9 cellular contexts compared by ENCODE assay signal in the genomic region with DNA sequence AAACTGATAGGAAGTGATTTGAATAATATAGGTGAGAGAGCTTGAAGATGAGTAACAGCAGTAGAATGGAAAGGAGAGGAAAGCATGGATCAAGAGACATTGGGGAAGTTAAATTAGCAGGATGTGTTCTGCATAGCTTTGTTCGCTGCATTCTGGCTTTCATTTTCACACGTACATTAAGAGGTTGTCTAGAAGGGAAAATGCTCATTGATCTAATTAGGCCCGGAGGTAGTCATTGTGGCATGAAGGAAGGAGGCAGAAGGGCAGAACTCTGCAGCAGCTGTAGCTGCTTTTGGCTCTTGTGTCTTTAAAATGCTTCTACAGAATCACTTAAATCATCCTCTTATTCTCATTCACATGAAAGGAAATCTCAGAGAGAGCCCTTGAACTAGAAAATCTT. TPM values are rescaled to one million over a fixed set of nuclear protein-coding genes. Genes with fewer than 3 reads are reported as not detected.
A peak's percentile ranks its signal among the peaks of the same experiment; 100 is the strongest.
DNase-seq lines count a peak whose midpoint lies in the region; ATAC-seq and TF ChIP-seq lines count a peak whose summit lies in the region.
"Had no signal": no experiment of that assay in that cellular context is flagged by ENCODE, and none has a peak within 500 bp of the region (broad histone marks: within the 10 kb centered on the region; RNA-seq: fewer than 3 reads in every experiment).

No MANE protein-coding gene starts in this region.

- DNase-seq in NCI-H82 (lab: John Stamatoyannopoulos, UW) (peak; percentile 35), left lung (no peak), ACHN (no peak), right atrium auricular region (ENCODE audit: low spot score) (no peak), NCI-H524 treated with DMSO at 0.1 percent for 48 hours (lab: John Stamatoyannopoulos, UW) (no peak)
- DNase-seq in activated T-helper 1 cell treated with anti-CD3 and anti-CD28 coated beads, Interleukin-12 subunit alpha, Interleukin-12 subunit beta, Interleukin-2, Interleukin-4 antibody, amounts not matched to agents 30 ng/mL and 10 ng/mL and 1 ng/mL, durations not matched to agents 14 hours and 24 hours and 36 hours (ENCODE audit: low spot score), result no peak

- in situ Hi-C loops in ACHN (cut with HindIII; ENCODE audit: low pct_ligation_motif_present, low pct_unique_long_range_greater_than_20kb, low sequenced_read_pairs), result no loop called here

- H3K9me3 ChIP-seq in left lung, result peaks cover 0 to 2% of the 10 kb centered on the region in 2 donors
- no peaks in the 10 kb centered on the region for H3K9me3 ChIP-seq in right atrium auricular region

- ATAC-seq in GM18861 (IDR thresholded peaks at IDR 0.05; ENCODE audit: unreplicated experiment), result peak; percentile 86
- ATAC-seq in GM21825 (IDR thresholded peaks at IDR 0.05; ENCODE audit: unreplicated experiment), result peak; percentile 73
- ATAC-seq in left lung, result peak; percentile 30

- no peaks in the 10 kb centered on the region for H3K9me3 Mint-ChIP-seq in activated T-helper 1 cell treated with anti-CD3 and anti-CD28 coated beads, Interleukin-12 subunit alpha, Interleukin-12 subunit beta, Interleukin-2, Interleukin-4 antibody, amounts not matched to agents 30 ng/mL and 10 ng/mL and 1 ng/mL, durations not matched to agents 14 hours and 24 hours and 36 hours

- H3K27ac Mint-ChIP-seq in activated T-helper 1 cell treated with anti-CD3 and anti-CD28 coated beads, Interleukin-12 subunit alpha, Interleukin-12 subunit beta, Interleukin-2, Interleukin-4 antibody, amounts not matched to agents 30 ng/mL and 10 ng/mL and 1 ng/mL, durations not matched to agents 14 hours and 24 hours and 36 hours, result no peak overlapping the region

- no peaks in the 10 kb centered on the region for H3K36me3 Mint-ChIP-seq in activated T-helper 1 cell treated with anti-CD3 and anti-CD28 coated beads, Interleukin-12 subunit alpha, Interleukin-12 subunit beta, Interleukin-2, Interleukin-4 antibody, amounts not matched to agents 30 ng/mL and 10 ng/mL and 1 ng/mL, durations not matched to agents 14 hours and 24 hours and 36 hours (ENCODE audit: low read depth)

- peaks cover 17% of the 10 kb centered on the region for H3K4me1 Mint-ChIP-seq in activated T-helper 1 cell treated with anti-CD3 and anti-CD28 coated beads, Interleukin-12 subunit alpha, Interleukin-12 subunit beta, Interleukin-2, Interleukin-4 antibody, amounts not matched to agents 30 ng/mL and 10 ng/mL and 1 ng/mL, durations not matched to agents 14 hours and 24 hours and 36 hours (ENCODE audit: low read depth)

- no peak overlapping the region for H3K4me3 ChIP-seq in left lung
- no peak overlapping the region for H3K4me3 ChIP-seq in right atrium auricular region

- H3K27me3 ChIP-seq in left lung (no peaks in the 10 kb centered on the region), right atrium auricular region (no peaks in the 10 kb centered on the region)

- H3K4me3 Mint-ChIP-seq in activated T-helper 1 cell treated with anti-CD3 and anti-CD28 coated beads, Interleukin-12 subunit alpha, Interleukin-12 subunit beta, Interleukin-2, Interleukin-4 antibody, amounts not matched to agents 30 ng/mL and 10 ng/mL and 1 ng/mL, durations not matched to agents 14 hours and 24 hours and 36 hours, result no peak overlapping the region
- H3K4me3 Mint-ChIP-seq: neural crest cell had no signal

- TF ChIP-seq CTCF in left lung (IDR thresholded peaks at IDR 0.05), result no peak
- no peak for TF ChIP-seq CTCF in right atrium auricular region (IDR thresholded peaks at IDR 0.05)

- intact Hi-C loops in left lung (cut with DNase I), result no loop called here
- intact Hi-C loops in activated T-helper 1 cell treated with anti-CD3 and anti-CD28 coated beads, Interleukin-12 subunit alpha, Interleukin-12 subunit beta, Interleukin-2, Interleukin-4 antibody, amounts not matched to agents 30 ng/mL and 10 ng/mL and 1 ng/mL, durations not matched to agents 14 hours and 24 hours and 36 hours (cut with micrococcal nuclease), result no loop called here

- H3K27ac ChIP-seq in left lung, result no peak overlapping the region
- no peak overlapping the region for H3K27ac ChIP-seq in right atrium auricular region

- H3K36me3 ChIP-seq in left lung (no peaks in the 10 kb centered on the region), right atrium auricular region (no peaks in the 10 kb centered on the region)

- H3K4me1 ChIP-seq in left lung (peaks cover 0 to 6% of the 10 kb centered on the region in 2 donors), right atrium auricular region (no peaks in the 10 kb centered on the region)

- H3K27me3 Mint-ChIP-seq in activated T-helper 1 cell treated with anti-CD3 and anti-CD28 coated beads, Interleukin-12 subunit alpha, Interleukin-12 subunit beta, Interleukin-2, Interleukin-4 antibody, amounts not matched to agents 30 ng/mL and 10 ng/mL and 1 ng/mL, durations not matched to agents 14 hours and 24 hours and 36 hours (ENCODE audit: insufficient read depth), result peaks cover 6% of the 10 kb centered on the region

RNA-seq across cellular contexts. Expression of gene KCNAB1, which starts 40.3 kb away (rescaled TPM):
- total RNA-seq in left lung (1 to 10 TPM in 1 of 2 donors, under 1 TPM in 1; 0.58 to 1.5 TPM), right atrium auricular region (1 to 10 TPM; 2.0 to 3.2 TPM)
- not detected in 2 replicates for total RNA-seq in activated T-helper 1 cell treated with anti-CD3 and anti-CD28 coated beads, Interleukin-12 subunit alpha, Interleukin-12 subunit beta, Interleukin-2, Interleukin-4 antibody, amounts not matched to agents 30 ng/mL and 10 ng/mL and 1 ng/mL, durations not matched to agents 14 hours and 24 hours and 36 hours

Comparison
In these comparisons a context has a peak if more than half of its experiments do, and no peak if none do; other contexts are left out.
1. ATAC-seq: peak in every context shown above with its lines; median percentile 86 in GM18861; 73 in GM21825; 30 in left lung.